ENCODE assay signal across 15 cellular contexts in the genomic region with DNA sequence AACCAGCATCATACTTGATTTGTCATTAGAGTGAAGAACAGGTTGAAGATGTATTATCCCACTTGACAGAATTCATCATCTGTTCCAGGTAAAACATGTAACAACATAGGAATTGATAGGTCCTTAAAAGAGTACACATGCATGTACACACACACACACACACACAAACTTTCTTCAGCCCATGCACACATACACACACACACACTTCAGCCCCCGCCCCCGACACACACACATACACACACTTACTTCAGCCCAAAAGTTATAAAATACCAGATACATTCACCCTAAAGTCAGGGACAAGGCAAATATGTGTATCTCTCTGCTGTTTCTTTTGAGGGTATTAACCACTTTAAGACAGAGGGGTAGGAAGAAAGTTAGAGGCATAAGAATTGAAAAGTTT.
"Had no signal": no experiment of that assay in that cellular context is flagged by ENCODE, and none has a peak within 500 bp of the region (broad histone marks: within the 10 kb centered on the region; RNA-seq: fewer than 3 reads in every experiment).

No MANE protein-coding gene starts in this region.

- H3K9me3 ChIP-seq: esophagus squamous epithelium, heart right ventricle, left lung, prostate gland, right atrium auricular region, suprapubic skin had no signal

- H3K27me3 ChIP-seq: cardiac muscle cell, esophagus squamous epithelium, heart right ventricle, left lung, neural progenitor cell, right atrium auricular region, suprapubic skin had no signal

- H3K4me1 ChIP-seq: left lung, prostate gland had no signal

- H3K27ac Mint-ChIP-seq: activated naive CD4-positive, alpha-beta T cell treated with anti-CD3 and anti-CD28 coated beads, Interleukin-2, amount 10 ng/mL, durations not matched to agents 7 days and 5 days; effector memory CD8-positive, alpha-beta T cell; neural progenitor cell; stimulated activated naive CD8-positive, alpha-beta T cell treated with anti-CD3 and anti-CD28 coated beads, Interleukin-15, amount 100 ng/mL, for 72 hours had no signal

- DNase-seq: activated CD4-positive, alpha-beta T cell treated with anti-CD3 and anti-CD28 coated beads, Interleukin-2, amount 50 U/mL, for 1 hour; activated naive CD4-positive, alpha-beta T cell treated with anti-CD3 and anti-CD28 coated beads, Interleukin-2, amount 10 ng/mL, durations not matched to agents 7 days and 5 days; amniotic stem cell; effector memory CD8-positive, alpha-beta T cell; esophagus squamous epithelium; heart right ventricle; left lung; stimulated activated CD4-positive, alpha-beta T cell treated with anti-CD3 and anti-CD28 coated beads, Interleukin-2, amount 100 ng/mL, for 24 hours; stimulated activated naive CD8-positive, alpha-beta T cell treated with anti-CD3 and anti-CD28 coated beads, Interleukin-15, amount 100 ng/mL, for 72 hours; trophoblast cell had no signal

- H3K4me1 Mint-ChIP-seq: neural progenitor cell had no signal

- H3K36me3 ChIP-seq: prostate gland, right atrium auricular region had no signal

- ATAC-seq: effector memory CD8-positive, alpha-beta T cell; heart right ventricle; left lung; stimulated activated naive CD8-positive, alpha-beta T cell treated with anti-CD3 and anti-CD28 coated beads, Interleukin-15, amount 100 ng/mL, for 72 hours had no signal

- H3K9me3 Mint-ChIP-seq: activated naive CD4-positive, alpha-beta T cell treated with anti-CD3 and anti-CD28 coated beads, Interleukin-2, amount 10 ng/mL, durations not matched to agents 7 days and 5 days; effector memory CD8-positive, alpha-beta T cell; stimulated activated naive CD8-positive, alpha-beta T cell treated with anti-CD3 and anti-CD28 coated beads, Interleukin-15, amount 100 ng/mL, for 72 hours had no signal

- H3K27ac ChIP-seq: cardiac muscle cell, esophagus squamous epithelium, heart right ventricle, left lung, neural progenitor cell, prostate gland, right atrium auricular region, suprapubic skin had no signal

- H3K27me3 Mint-ChIP-seq: activated naive CD4-positive, alpha-beta T cell treated with anti-CD3 and anti-CD28 coated beads, Interleukin-2, amount 10 ng/mL, durations not matched to agents 7 days and 5 days; effector memory CD8-positive, alpha-beta T cell; stimulated activated naive CD8-positive, alpha-beta T cell treated with anti-CD3 and anti-CD28 coated beads, Interleukin-15, amount 100 ng/mL, for 72 hours had no signal

- H3K4me3 Mint-ChIP-seq: activated naive CD4-positive, alpha-beta T cell treated with anti-CD3 and anti-CD28 coated beads, Interleukin-2, amount 10 ng/mL, durations not matched to agents 7 days and 5 days; effector memory CD8-positive, alpha-beta T cell; neural progenitor cell; stimulated activated naive CD8-positive, alpha-beta T cell treated with anti-CD3 and anti-CD28 coated beads, Interleukin-15, amount 100 ng/mL, for 72 hours had no signal

- H3K4me3 ChIP-seq: cardiac muscle cell, esophagus squamous epithelium, heart right ventricle, left lung, neural progenitor cell, prostate gland, right atrium auricular region, suprapubic skin had no signal
